In the genomic region with DNA sequence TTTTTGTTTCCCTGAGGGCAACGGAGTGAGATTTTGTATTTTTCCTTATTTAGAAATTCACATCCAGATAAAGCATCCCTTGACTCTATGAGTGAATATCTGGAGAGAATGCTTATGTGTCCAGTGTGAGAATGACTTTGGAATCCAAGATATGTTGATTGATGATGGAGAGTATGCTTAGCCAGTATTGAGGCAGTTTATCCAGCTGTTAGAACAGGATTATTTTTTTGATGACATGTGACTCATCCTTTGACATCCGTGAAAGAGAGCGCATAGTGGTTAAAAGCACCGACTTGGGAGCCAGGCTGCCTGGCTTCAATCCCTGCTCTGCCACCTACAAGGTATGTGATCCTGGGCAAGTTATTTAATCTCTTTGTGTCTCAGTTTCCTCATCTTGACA, we compare ENCODE assay signal across 17 cellular contexts.
"Had no signal": no experiment of that assay in that cellular context is flagged by ENCODE, and none has a peak within 500 bp of the region (broad histone marks: within the 10 kb centered on the region; RNA-seq: fewer than 3 reads in every experiment).

No MANE protein-coding gene starts in this region.

- H3K4me2 ChIP-seq: smooth muscle cell had no signal

- H3K27ac ChIP-seq: colonic mucosa, esophagus squamous epithelium, ovary, psoas muscle, suprapubic skin, transverse colon had no signal

- H3K27me3 ChIP-seq: colonic mucosa, ovary had no signal

- H3K9me3 ChIP-seq: colonic mucosa, esophagus squamous epithelium, ovary, psoas muscle, suprapubic skin, transverse colon had no signal

- H3K4me3 ChIP-seq: colonic mucosa, esophagus squamous epithelium, ovary, psoas muscle, smooth muscle cell, suprapubic skin, transverse colon had no signal

- DNase-seq: activated CD4-positive, alpha-beta memory T cell treated with anti-CD3 and anti-CD28 coated beads for 36 hours; activated CD4-positive, alpha-beta T cell treated with anti-CD3 and anti-CD28 coated beads for 36 hours; activated T-cell treated with anti-CD3 and anti-CD28 coated beads for 4 hours; amniotic stem cell; colonic mucosa; esophagus squamous epithelium; left cardiac atrium; mesenchymal stem cell; natural killer cell; ovary; psoas muscle; right cardiac atrium; stimulated activated CD4-positive, alpha-beta T cell treated with anti-CD3 and anti-CD28 coated beads, Interleukin-4, amount 100 ng/mL, for 1 hour; stimulated activated naive CD8-positive, alpha-beta T cell treated with anti-CD3 and anti-CD28 coated beads, Interleukin-15, amount 100 ng/mL, for 72 hours; transverse colon had no signal

- H3K4me1 ChIP-seq: colonic mucosa, psoas muscle had no signal

- H3K36me3 ChIP-seq: colonic mucosa, esophagus squamous epithelium, ovary, suprapubic skin, transverse colon had no signal
